Comparison of ENCODE assay signal across 2 cellular contexts in the genomic region with DNA sequence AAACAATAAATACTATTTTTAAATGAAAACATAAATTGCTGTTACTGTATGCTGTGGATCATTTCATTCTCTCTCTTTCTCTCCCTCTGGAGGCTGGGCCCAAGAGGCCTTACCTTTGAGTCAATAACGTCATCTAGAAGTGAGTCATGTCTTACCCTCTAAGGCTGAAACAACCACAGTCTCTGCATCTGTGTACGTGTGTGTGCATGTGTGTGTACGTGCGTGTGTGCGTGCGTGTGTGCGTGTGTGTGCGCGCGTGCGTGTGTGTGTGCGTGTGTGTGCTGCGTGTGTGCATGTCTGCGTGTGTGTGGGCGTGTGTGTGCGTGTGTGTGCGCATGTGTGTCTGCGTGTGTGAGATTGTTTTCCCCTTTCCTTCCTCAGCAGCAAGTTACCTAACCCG.
A peak's percentile ranks its signal among the peaks of the same experiment; 100 is the strongest.
TF ChIP-seq lines count a peak whose summit lies in the region.

No MANE protein-coding gene starts in this region.

TF ChIP-seq in GM12891, 5 proteins besides CTCF, POLR2A, EP300 and RAD21:
- peak; percentile 56; the same call in 1 of the 2 replicates for TF ChIP-seq POU2F2 (IDR thresholded peaks at IDR 0.05; ENCODE audit: low read depth, low read length)
- no peak for TF ChIP-seq TAF1 (IDR thresholded peaks at IDR 0.05; ENCODE audit: low read depth, low read length)
- TF ChIP-seq POLR2AphosphoS5 (IDR thresholded peaks at IDR 0.05; ENCODE audit: low read depth, low read length): no peak

TF ChIP-seq in K562, 482 proteins besides CTCF, POLR2A, EP300 and RAD21 (continued from another document):
- peak; percentile 74 for TF ChIP-seq ATF3 (IDR thresholded peaks at IDR 0.05)
- TF ChIP-seq ATF3 (CRISPR knock-in tag; conservative IDR thresholded peaks at IDR 0.05): no peak
- TF ChIP-seq MYNN (IDR thresholded peaks at IDR 0.05): 0 out of 2 replicates have a peak, but pooled peaks have one; percentile 51
- TF ChIP-seq MYNN (CRISPR knock-in tag; IDR thresholded peaks at IDR 0.05): no peak
- 0 out of 2 replicates have a peak, but pooled peaks have one; percentile 43 for TF ChIP-seq DPF2 (IDR thresholded peaks at IDR 0.05)
- TF ChIP-seq JUN (IDR thresholded peaks at IDR 0.05; ENCODE audit: borderline replicate concordance, low read depth, low read length): peak; percentile 16; the same call in 1 of the 2 replicates
- TF ChIP-seq JUN (CRISPR knock-in tag; IDR thresholded peaks at IDR 0.05; ENCODE audit: borderline replicate concordance): no peak
- TF ChIP-seq FOSL1 (tag; conservative IDR thresholded peaks at IDR 0.05): peak; percentile 66
- TF ChIP-seq JUND (IDR thresholded peaks at IDR 0.05; ENCODE audit: borderline replicate concordance, low read depth, low read length): peak; percentile 52; the same call in 1 of the 2 replicates
- 0 out of 3 replicates have a peak, but pooled peaks have one; percentile 53 for TF ChIP-seq JUND (tag; IDR thresholded peaks at IDR 0.05; ENCODE audit: borderline replicate concordance, low read depth, low read length)
- TF ChIP-seq KDM1A (IDR thresholded peaks at IDR 0.05): peak in 1 of 2 experiments; percentile 94; a peak in 2 of 4 replicates
- TF ChIP-seq MAX (CRISPR knock-in tag; IDR thresholded peaks at IDR 0.05): no peak
- no peak for TF ChIP-seq NR4A1 (CRISPR knock-in tag; IDR thresholded peaks at IDR 0.05)
- TF ChIP-seq NR4A1 (tag; IDR thresholded peaks at IDR 0.05): no peak
- TF ChIP-seq, protein P1, sequence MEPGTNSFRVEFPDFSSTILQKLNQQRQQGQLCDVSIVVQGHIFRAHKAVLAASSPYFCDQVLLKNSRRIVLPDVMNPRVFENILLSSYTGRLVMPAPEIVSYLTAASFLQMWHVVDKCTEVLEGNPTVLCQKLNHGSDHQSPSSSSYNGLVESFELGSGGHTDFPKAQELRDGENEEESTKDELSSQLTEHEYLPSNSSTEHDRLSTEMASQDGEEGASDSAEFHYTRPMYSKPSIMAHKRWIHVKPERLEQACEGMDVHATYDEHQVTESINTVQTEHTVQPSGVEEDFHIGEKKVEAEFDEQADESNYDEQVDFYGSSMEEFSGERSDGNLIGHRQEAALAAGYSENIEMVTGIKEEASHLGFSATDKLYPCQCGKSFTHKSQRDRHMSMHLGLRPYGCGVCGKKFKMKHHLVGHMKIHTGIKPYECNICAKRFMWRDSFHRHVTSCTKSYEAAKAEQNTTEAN (CRISPR knock-in tag; IDR thresholded peaks at IDR 0.05): peak; percentile 92; the same call in 1 of the 2 replicates
- peak; percentile 51; the same call in 1 of the 2 replicates for TF ChIP-seq CREM (IDR thresholded peaks at IDR 0.05; ENCODE audit: low read depth)
